In the genomic region with DNA sequence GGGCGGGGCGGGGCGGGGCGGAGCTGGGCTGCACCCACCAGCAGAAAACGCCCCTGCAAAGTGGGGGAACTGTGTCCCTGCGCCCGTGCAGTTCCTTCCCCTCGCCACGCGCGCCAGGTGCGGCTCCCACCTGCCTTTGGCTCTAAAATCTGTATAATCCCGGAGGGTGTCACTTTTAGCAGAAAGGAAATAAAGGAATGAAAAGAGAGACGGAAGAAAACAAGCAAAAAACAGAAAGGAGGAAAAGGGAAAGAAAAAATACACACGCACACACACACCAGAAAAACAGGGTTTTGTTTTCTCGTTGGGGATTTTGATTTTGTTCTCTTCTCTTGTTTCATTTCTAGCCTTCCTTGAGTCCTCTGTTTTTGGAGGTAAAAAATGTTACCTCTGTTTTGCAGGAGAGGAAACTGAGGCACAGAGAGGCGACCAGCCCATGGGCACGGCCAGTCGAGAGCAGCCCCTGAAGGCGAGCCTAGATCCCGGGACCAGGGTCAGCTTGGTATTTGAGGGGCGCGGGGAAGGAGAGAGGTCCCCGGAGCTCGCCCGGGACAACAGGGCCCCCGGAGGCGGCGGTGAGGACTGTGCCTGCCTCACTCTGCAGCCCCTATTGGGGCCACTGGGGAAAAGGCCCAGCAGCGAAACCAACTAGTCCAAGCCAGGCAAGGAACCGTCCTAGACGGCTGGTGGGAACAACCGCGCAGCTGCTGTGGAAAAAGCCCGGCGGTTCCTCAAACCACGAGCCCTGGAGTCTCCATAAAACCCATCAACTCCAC, we compare ENCODE assay signal across 8 cellular contexts. TPM values are rescaled to one million over a fixed set of nuclear protein-coding genes. Genes with fewer than 3 reads are reported as not detected.
DNase-seq lines count a peak whose midpoint lies in the region; ATAC-seq and TF ChIP-seq lines count a peak whose summit lies in the region.

No MANE protein-coding gene starts in this region.

- 29 to 36% (median 32%) methylated on average over 29 to 37 of the region's 37 CpGs for WGBS in heart left ventricle, 4 donors
- WGBS in testis, 2 donors: 23 to 33% methylated on average over 26 to 36 of the region's 37 CpGs
- 27 to 32% methylated on average over 34 to 37 of the region's 37 CpGs for WGBS in aorta, 2 donors

- no peak for DNase-seq in heart left ventricle
- no peak for DNase-seq in left cardiac atrium
- DNase-seq in activated CD8-positive, alpha-beta T cell treated with anti-CD3 and anti-CD28 coated beads for 36 hours: peak; percentile 34
- no peak for DNase-seq in immature natural killer cell
- DNase-seq in testis: no peak
- DNase-seq in amygdala (lab: John Stamatoyannopoulos, UW): no peak
- no peak for DNase-seq in stimulated activated CD4-positive, alpha-beta T cell treated with anti-CD3 and anti-CD28 coated beads, Interleukin-2, amount 100 ng/mL, for 24 hours
- DNase-seq in aorta: no peak

- CTCF ChIA-PET in activated CD8-positive, alpha-beta T cell treated with anti-CD3 and anti-CD28 coated beads for 36 hours (lab: Charles Lee): interaction anchor here (0.8 to 5.0 kb wide), 6 partner anchors 11 to 302 kb away, joined by 3 to 54 read pairs (median 6); a partner anchor contains a TSS

- H3K9me3 ChIP-seq in heart left ventricle (no peaks in the 10 kb centered on the region), testis (no peaks in the 10 kb centered on the region), aorta (ENCODE audit: control insufficient read depth, low read length) (no peaks in the 10 kb centered on the region)

- TF ChIP-seq CTCF in heart left ventricle (IDR thresholded peaks at IDR 0.05) (no peak), testis (IDR thresholded peaks at IDR 0.05) (no peak)
- TF ChIP-seq CTCF in activated CD8-positive, alpha-beta T cell treated with anti-CD3 and anti-CD28 coated beads for 36 hours (IDR thresholded peaks at IDR 0.05): peak; percentile 35

- peak overlapping the region; percentile 38 to 97 (median 74) for H3K4me3 ChIP-seq in heart left ventricle
- H3K4me3 ChIP-seq in testis: peak overlapping the region; percentile 73 to 80
- H3K4me3 ChIP-seq in aorta (ENCODE audit: low read length in 2 of 2): peak overlapping the region in 1 of 2 donors; percentile 28

- ATAC-seq in heart left ventricle (no peak), left cardiac atrium (no peak), aorta (ENCODE audit: low FRiP score) (no peak)
- no peak for ATAC-seq in activated CD8-positive, alpha-beta T cell treated with anti-CD3 and anti-CD28 coated beads for 36 hours

- peaks cover 16% of the 10 kb centered on the region for H3K36me3 Mint-ChIP-seq in activated CD8-positive, alpha-beta T cell treated with anti-CD3 and anti-CD28 coated beads for 36 hours (ENCODE audit: low read depth)
- no peaks in the 10 kb centered on the region for H3K36me3 Mint-ChIP-seq in immature natural killer cell

- no peak for TF ChIP-seq POLR2A in heart left ventricle (IDR thresholded peaks at IDR 0.05)
- TF ChIP-seq POLR2A in testis (IDR thresholded peaks at IDR 0.05): no peak

- intact Hi-C loops in heart left ventricle (cut with DNase I): loop anchor here in 6 of 10 donors (2.0 to 5.0 kb wide), 3 partner anchors 27 to 73 kb away; a partner anchor contains a TSS
- intact Hi-C loops in left cardiac atrium (cut with DNase I): no loop called here
- intact Hi-C loops in activated CD8-positive, alpha-beta T cell treated with anti-CD3 and anti-CD28 coated beads for 36 hours (cut with micrococcal nuclease): no loop called here
- intact Hi-C loops in testis (cut with DNase I; ENCODE audit: low total_unique reads): no loop called here
- intact Hi-C loops in aorta (cut with DNase I): loop anchor here (2.0 to 5.0 kb wide), 2 partner anchors 72 to 73 kb away; a partner anchor contains a TSS

- H3K27me3 ChIP-seq in heart left ventricle (no peaks in the 10 kb centered on the region), testis (no peaks in the 10 kb centered on the region), aorta (ENCODE audit: control insufficient read depth in 1 of 2, insufficient read depth in 2 of 2, low read length in 1 of 2) (no peaks in the 10 kb centered on the region)

- H3K27ac Mint-ChIP-seq in activated CD8-positive, alpha-beta T cell treated with anti-CD3 and anti-CD28 coated beads for 36 hours: peak overlapping the region; percentile 94
- H3K27ac Mint-ChIP-seq in immature natural killer cell: peak overlapping the region; percentile 35 to 92 (median 68)

- no peaks in the 10 kb centered on the region for H3K27me3 Mint-ChIP-seq in activated CD8-positive, alpha-beta T cell treated with anti-CD3 and anti-CD28 coated beads for 36 hours
- H3K27me3 Mint-ChIP-seq in immature natural killer cell (ENCODE audit: low read depth in 3 of 3): peaks cover 2 to 9% (median 6%) of the 10 kb centered on the region in 3 donors

- POLR2A ChIA-PET in activated CD8-positive, alpha-beta T cell treated with anti-CD3 and anti-CD28 coated beads for 36 hours (lab: Charles Lee): interaction anchor here (0.7 to 9.2 kb wide), 19 partner anchors 10 to 258 kb away, joined by 3 to 99 read pairs (median 4); a partner anchor contains a TSS

- H3K36me3 ChIP-seq in heart left ventricle (no peaks in the 10 kb centered on the region), testis (ENCODE audit: low read depth, missing control alignments) (no peaks in the 10 kb centered on the region), aorta (ENCODE audit: control insufficient read depth in 1 of 2, insufficient read depth in 2 of 2, low read length in 1 of 2) (no peaks in the 10 kb centered on the region)

- H3K27ac ChIP-seq in heart left ventricle (peak overlapping the region in 9 of 12 donors; percentile 36 to 94 (median 90)), testis (no peak overlapping the region), aorta (ENCODE audit: low read depth in 1 of 2, low read length in 2 of 2) (peak overlapping the region in 1 of 2 donors; percentile 8)

- H3K4me3 Mint-ChIP-seq in activated CD8-positive, alpha-beta T cell treated with anti-CD3 and anti-CD28 coated beads for 36 hours: peak overlapping the region; percentile 89
- H3K4me3 Mint-ChIP-seq in immature natural killer cell: peak overlapping the region; percentile 86 to 96 (median 91)

- peaks cover 0 to 57% (median 34%) of the 10 kb centered on the region in 12 donors for H3K4me1 ChIP-seq in heart left ventricle
- peaks cover 27% of the 10 kb centered on the region for H3K4me1 ChIP-seq in testis
- no peaks in the 10 kb centered on the region for H3K4me1 ChIP-seq in aorta (ENCODE audit: control insufficient read depth in 1 of 2, insufficient read depth in 2 of 2, low read length in 2 of 2)

- peaks cover 42% of the 10 kb centered on the region for H3K4me1 Mint-ChIP-seq in activated CD8-positive, alpha-beta T cell treated with anti-CD3 and anti-CD28 coated beads for 36 hours (ENCODE audit: low read depth)
- H3K4me1 Mint-ChIP-seq in immature natural killer cell: peaks cover 49 to 54% of the 10 kb centered on the region in 2 donors

- no peaks in the 10 kb centered on the region for H3K9me3 Mint-ChIP-seq in activated CD8-positive, alpha-beta T cell treated with anti-CD3 and anti-CD28 coated beads for 36 hours
- H3K9me3 Mint-ChIP-seq in immature natural killer cell: no peaks in the 10 kb centered on the region

RNA-seq across cellular contexts. Expression of a gene that starts 0.6 kb away (rescaled TPM):
- total RNA-seq in heart left ventricle: 10 to 100 TPM; 20.0 to 62.4 (median 29.0) TPM
- polyA plus RNA-seq in heart left ventricle: 10 to 100 TPM; 33.4 to 58.0 TPM
- total RNA-seq in left cardiac atrium: 10 to 100 TPM; 35.5 to 37.6 TPM
- 10 to 100 TPM; 63.9 to 72.6 TPM for total RNA-seq in activated CD8-positive, alpha-beta T cell treated with anti-CD3 and anti-CD28 coated beads for 36 hours
- 10 to 100 TPM; 83.0 to 96.8 (median 92.9) TPM for polyA plus RNA-seq in immature natural killer cell
- 100 to 1,000 TPM; 241 to 437 TPM for total RNA-seq in testis
- polyA plus RNA-seq in testis (ENCODE audit: insufficient read depth, low read depth, low replicate concordance): 457 TPM
- 10 to 100 TPM; 53.4 to 69.0 TPM for total RNA-seq in aorta
- polyA plus RNA-seq in aorta: 100 to 1,000 TPM in 1 of 2 donors, 10 to 100 TPM in 1; 66.8 to 122 TPM

RNA-seq across cellular contexts. Expression of a gene that starts 12.8 kb away (rescaled TPM):
- total RNA-seq in heart left ventricle: not detected
- not detected for polyA plus RNA-seq in heart left ventricle
- total RNA-seq in left cardiac atrium: not detected
- not detected for total RNA-seq in activated CD8-positive, alpha-beta T cell treated with anti-CD3 and anti-CD28 coated beads for 36 hours
- polyA plus RNA-seq in immature natural killer cell: not detected
- total RNA-seq in testis: 1 to 10 TPM; 2.2 to 3.8 TPM
- polyA plus RNA-seq in testis (ENCODE audit: insufficient read depth, low read depth, low replicate concordance): 10.5 TPM
- total RNA-seq in aorta: not detected
- not detected for polyA plus RNA-seq in aorta

Comparison
In these comparisons a context has a peak if more than half of its experiments do, and no peak if none do; other contexts are left out.
1. intact Hi-C loops: an anchor here in heart left ventricle (2.0 to 5.0 kb wide) and aorta (2.0 to 5.0 kb wide); none called in left cardiac atrium, activated CD8-positive, alpha-beta T cell treated with anti-CD3 and anti-CD28 coated beads for 36 hours and testis.
2. H3K27ac ChIP-seq: peak in heart left ventricle (9 of 12); none in testis (0 of 2).